Comparison of ENCODE assay signal across 2 cellular contexts in genomic region chr11:57240007-57240406, GRCh38.
TF ChIP-seq lines count a peak whose summit lies in the region.

No MANE protein-coding gene starts in this region.

TF ChIP-seq in A549, 52 proteins besides CTCF, POLR2A, EP300 and RAD21 (continued from another document):
- no peak for TF ChIP-seq REST (IDR thresholded peaks at IDR 0.05)
- TF ChIP-seq ZSCAN20 (CRISPR knock-in tag; IDR thresholded peaks at IDR 0.05): no peak
- TF ChIP-seq ATOH8 (CRISPR knock-in tag; IDR thresholded peaks at IDR 0.05; ENCODE audit: low read depth): no peak
- TF ChIP-seq GATA3 (IDR thresholded peaks at IDR 0.05; ENCODE audit: borderline replicate concordance): no peak
- TF ChIP-seq ZC3H11A (IDR thresholded peaks at IDR 0.05): no peak
- no peak for TF ChIP-seq HES2 (IDR thresholded peaks at IDR 0.05)
- no peak for TF ChIP-seq BHLHE40 (IDR thresholded peaks at IDR 0.05; ENCODE audit: low read depth, low read length)
- no peak for TF ChIP-seq RCOR1 (IDR thresholded peaks at IDR 0.05; ENCODE audit: low read depth, low read length)
- no peak for TF ChIP-seq HOXB13 (CRISPR knock-in tag; IDR thresholded peaks at IDR 0.05; ENCODE audit: low read depth)
- no peak for TF ChIP-seq POLR2AphosphoS2 (conservative IDR thresholded peaks at IDR 0.05; ENCODE audit: low read length)

TF ChIP-seq in GM23338, 12 proteins besides CTCF, POLR2A, EP300 and RAD21:
- TF ChIP-seq ETS1 (IDR thresholded peaks at IDR 0.05): no peak
- TF ChIP-seq REST (IDR thresholded peaks at IDR 0.05; ENCODE audit: unreplicated experiment): no peak
- TF ChIP-seq POLR2AphosphoS5 (IDR thresholded peaks at IDR 0.05; ENCODE audit: low read depth): no peak
- no peak for TF ChIP-seq EZH2phosphoT487 (IDR thresholded peaks at IDR 0.05; ENCODE audit: unreplicated experiment)
- TF ChIP-seq EZH2 (IDR thresholded peaks at IDR 0.05; ENCODE audit: low read depth, unreplicated experiment): no peak
